ENCODE assay signal across 11 cellular contexts in the genomic region with DNA sequence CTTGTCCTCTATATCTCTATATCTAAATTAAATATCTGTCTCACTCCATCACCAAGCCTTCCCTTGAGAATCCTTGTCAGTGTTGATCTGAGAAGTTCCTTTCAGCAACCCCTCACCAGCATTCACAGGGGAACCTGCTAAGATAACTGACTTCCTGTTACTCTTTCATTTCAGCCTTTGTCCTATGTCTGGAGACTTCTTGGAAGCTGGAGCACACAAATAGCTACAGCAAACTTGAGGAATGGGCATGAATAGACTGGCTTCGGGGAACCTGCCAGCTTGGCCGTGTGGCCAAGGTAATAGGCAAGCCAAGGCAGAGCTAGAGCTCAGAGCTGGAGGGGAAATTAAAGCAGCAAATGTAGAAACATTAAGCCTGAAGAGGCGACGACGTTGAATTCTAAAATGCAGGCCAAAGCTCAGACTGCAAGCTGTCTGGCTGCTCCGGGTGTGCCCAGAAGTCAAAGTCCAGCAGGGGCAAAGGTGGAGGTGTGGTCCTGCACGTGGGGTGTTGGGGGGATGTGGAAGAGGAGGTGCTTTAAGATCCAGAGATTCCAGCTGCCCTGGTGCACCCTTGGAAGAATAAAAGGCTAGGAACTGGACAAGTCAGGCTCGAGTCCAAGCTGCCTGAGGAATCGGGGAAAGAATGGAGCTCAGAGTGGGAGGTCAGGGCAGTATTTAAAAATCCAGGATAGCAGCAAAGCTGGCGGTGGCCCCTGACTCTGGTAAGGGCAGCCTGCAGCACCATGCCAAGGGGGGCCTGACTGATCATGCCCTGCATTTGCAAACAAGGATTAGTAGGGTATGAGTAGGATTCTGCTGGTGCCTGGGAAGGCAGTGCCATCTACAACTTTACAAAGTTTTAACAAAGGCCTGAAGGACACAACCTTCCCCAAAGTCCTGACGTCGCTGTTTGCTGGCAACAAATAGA.
A peak's percentile ranks its signal among the peaks of the same experiment; 100 is the strongest.
DNase-seq lines count a peak whose midpoint lies in the region; TF ChIP-seq lines count a peak whose summit lies in the region.
"Had no signal": no experiment of that assay in that cellular context is flagged by ENCODE, and none has a peak within 500 bp of the region (broad histone marks: within the 10 kb centered on the region; RNA-seq: fewer than 3 reads in every experiment).

No MANE protein-coding gene starts in this region.

- in situ Hi-C loops in transverse colon (cut with MboI; ENCODE audit: low pct_ligation_motif_present in 1 of 4, low pct_unique_long_range_greater_than_20kb in 1 of 4, low sequenced_read_pairs in 3 of 4): no loop called here

- no peak for TF ChIP-seq CTCF in endodermal cell (conservative IDR thresholded peaks at IDR 0.05)
- no peak for TF ChIP-seq CTCF in transverse colon (IDR thresholded peaks at IDR 0.05)

- H3K27ac Mint-ChIP-seq in endodermal cell: peak overlapping the region; percentile 32
- H3K27ac Mint-ChIP-seq: immature natural killer cell had no signal

- H3K36me3 Mint-ChIP-seq in endodermal cell (ENCODE audit: low read depth): no peaks in the 10 kb centered on the region
- H3K36me3 Mint-ChIP-seq: immature natural killer cell; naive thymus-derived CD8-positive, alpha-beta T cell had no signal

- 89 to 92% methylated on average over 11 to 12 of the region's 12 CpGs for WGBS in endodermal cell (ENCODE audit: insufficient coverage in 1 of 2, insufficient read length in 1 of 2), 2 experiments
- 70 to 71% methylated on average over 10 to 12 of the region's 12 CpGs for WGBS in transverse colon (ENCODE audit: low coverage in 1 of 2), 2 donors

- H3K9me3 ChIP-seq in endodermal cell (ENCODE audit: control insufficient read depth, low read length): no peaks in the 10 kb centered on the region
- no peaks in the 10 kb centered on the region for H3K9me3 ChIP-seq in transverse colon

- H3K4me3 ChIP-seq in endodermal cell (ENCODE audit: low read length) (no peak overlapping the region), transverse colon (no peak overlapping the region)

- H3K36me3 ChIP-seq in endodermal cell (ENCODE audit: control insufficient read depth, insufficient read depth, low read length): no peaks in the 10 kb centered on the region
- H3K36me3 ChIP-seq in transverse colon: no peaks in the 10 kb centered on the region

- peaks cover 5% of the 10 kb centered on the region for H3K4me1 Mint-ChIP-seq in endodermal cell
- H3K4me1 Mint-ChIP-seq: immature natural killer cell had no signal

- TF ChIP-seq EP300 in transverse colon (IDR thresholded peaks at IDR 0.05; ENCODE audit: low read depth): no peak

- H3K27ac ChIP-seq in endodermal cell (ENCODE audit: low read depth, low read length): no peak overlapping the region
- H3K27ac ChIP-seq in transverse colon: peak overlapping the region; percentile 58 to 81 (median 66)

- H3K27me3 Mint-ChIP-seq in endodermal cell (ENCODE audit: insufficient read depth): no peaks in the 10 kb centered on the region
- H3K27me3 Mint-ChIP-seq: naive thymus-derived CD8-positive, alpha-beta T cell had no signal

- no peaks in the 10 kb centered on the region for H3K9me3 Mint-ChIP-seq in endodermal cell
- H3K9me3 Mint-ChIP-seq: immature natural killer cell; naive thymus-derived CD8-positive, alpha-beta T cell had no signal

- H3K4me1 ChIP-seq in endodermal cell (ENCODE audit: control insufficient read depth, insufficient read depth, low read length): peaks cover 3% of the 10 kb centered on the region
- H3K4me1 ChIP-seq in transverse colon: peaks cover 0 to 26% (median 4%) of the 10 kb centered on the region in 4 donors

- peak; percentile 7 for DNase-seq in NOMO-1 treated with DMSO at 0.1 percent for 48 hours (lab: John Stamatoyannopoulos, UW; ENCODE audit: unreplicated experiment)
- no peak for DNase-seq in NOMO-1 treated with dmso at 0.1 percent for 144 hours (lab: John Stamatoyannopoulos, UW; ENCODE audit: unreplicated experiment)
- no peak for DNase-seq in endodermal cell
- peak; percentile 69 for DNase-seq in mucosa of gallbladder (ENCODE audit: low spot score)
- DNase-seq in transverse colon: peak; percentile 77
- no peak for DNase-seq in NCI-H510A treated with DMSO at 0.1 percent for 48 hours (lab: John Stamatoyannopoulos, UW)
- DNase-seq in NCI-H345 treated with DMSO at 0.1 percent for 48 hours (lab: John Stamatoyannopoulos, UW; ENCODE audit: unreplicated experiment): no peak
- DNase-seq in activated gamma-delta T cell (lab: John Stamatoyannopoulos, UW): no peak
- DNase-seq: immature natural killer cell; Kasumi-1; naive thymus-derived CD8-positive, alpha-beta T cell had no signal

- intact Hi-C loops in transverse colon (cut with DNase I; ENCODE audit: low total_unique reads): no loop called here

- no peak overlapping the region for H3K9ac ChIP-seq in endodermal cell (ENCODE audit: extremely low read depth, low read length, poor library complexity, severe bottlenecking)

- H3K27me3 ChIP-seq in endodermal cell (ENCODE audit: control insufficient read depth, insufficient read depth, low read length, poor library complexity, severe bottlenecking): no peaks in the 10 kb centered on the region
- no peaks in the 10 kb centered on the region for H3K27me3 ChIP-seq in transverse colon

- no peak overlapping the region for H3K4me3 Mint-ChIP-seq in endodermal cell
- H3K4me3 Mint-ChIP-seq: immature natural killer cell; naive thymus-derived CD8-positive, alpha-beta T cell had no signal

- peak; percentile 48 for TF ChIP-seq POLR2A in transverse colon (IDR thresholded peaks at IDR 0.05)

Comparison
In these comparisons a context has a peak if more than half of its experiments do, and no peak if none do; other contexts are left out.
1. DNase-seq: peak in NOMO-1 treated with DMSO at 0.1 percent for 48 hours (single experiment), mucosa of gallbladder (single experiment) and transverse colon (single experiment); none in NOMO-1 treated with dmso at 0.1 percent for 144 hours (single experiment), endodermal cell (single experiment), NCI-H510A treated with DMSO at 0.1 percent for 48 hours (single experiment), NCI-H345 treated with DMSO at 0.1 percent for 48 hours (single experiment) and activated gamma-delta T cell (single experiment).